Comparison of ENCODE assay signal across 12 cellular contexts in genomic region chr11:120128392-120129172, GRCh38. TPM values are rescaled to one million over a fixed set of nuclear protein-coding genes. Genes with fewer than 3 reads are reported as not detected.
DNase-seq lines count a peak whose midpoint lies in the region; ATAC-seq and TF ChIP-seq lines count a peak whose summit lies in the region.
"Had no signal": no experiment of that assay in that cellular context is flagged by ENCODE, and none has a peak within 500 bp of the region (broad histone marks: within the 10 kb centered on the region; RNA-seq: fewer than 3 reads in every experiment).

No MANE protein-coding gene starts in this region.

- H3K9me3 ChIP-seq in PC-3 (ENCODE audit: low read length) = no peaks in the 10 kb centered on the region
- no peaks in the 10 kb centered on the region for H3K9me3 ChIP-seq in Karpas-422 (ENCODE audit: low read length)
- H3K9me3 ChIP-seq: esophagus muscularis mucosa had no signal

- H3K4me2 ChIP-seq in PC-3 (ENCODE audit: low read length) (peak overlapping the region; percentile 75), Karpas-422 (ENCODE audit: low read depth, low read length, poor library complexity, severe bottlenecking) (no peak overlapping the region)
- H3K4me2 ChIP-seq: KMS-11 had no signal

- CTCF ChIA-PET in PC-3 (lab: Charles Lee) = interaction anchor here (0.5 kb wide), 1 partner anchor 487 kb away, joined by 6 read pairs; no protein-coding TSS in a partner anchor

- ATAC-seq in PC-3 (peak; percentile 91), HG02840 (IDR thresholded peaks at IDR 0.05; ENCODE audit: low FRiP score, unreplicated experiment) (no peak)

- H3K36me3 ChIP-seq in PC-3 (ENCODE audit: low read depth, low read length) (no peaks in the 10 kb centered on the region), Karpas-422 (ENCODE audit: insufficient read depth, low read length) (no peaks in the 10 kb centered on the region)
- H3K36me3 ChIP-seq: esophagus muscularis mucosa had no signal

- POLR2A ChIA-PET in PC-3 (lab: Charles Lee; ENCODE audit: unreplicated experiment) = interaction anchor here (0.6 to 0.7 kb wide), 2 partner anchors 84 to 550 kb away, joined by 5 to 7 read pairs; no protein-coding TSS in a partner anchor

- intact Hi-C loops in PC-3 (cut with micrococcal nuclease) = loop anchor here (2.0 kb wide), 1 partner anchor 82 kb away; the partner anchor contains the start of gene OAF

- peak overlapping the region; percentile 46 for H3K9ac ChIP-seq in PC-3 (ENCODE audit: low read length)
- H3K9ac ChIP-seq in Karpas-422 (ENCODE audit: low read length) = no peak overlapping the region
- H3K9ac ChIP-seq: KMS-11 had no signal

- H3K4me3 ChIP-seq in PC-3 (ENCODE audit: low read length) (peak overlapping the region; percentile 23; the same call in 1 of the 2 replicates), foreskin fibroblast (ENCODE audit: low read depth in 1 of 2, low read length in 2 of 2) (no peak overlapping the region), skeletal muscle cell (ENCODE audit: low read depth, low read length) (no peak overlapping the region), Karpas-422 (ENCODE audit: low read length) (no peak overlapping the region)
- H3K4me3 ChIP-seq: esophagus muscularis mucosa had no signal

- H3K27ac ChIP-seq in PC-3 (ENCODE audit: low read length) = peak overlapping the region; percentile 90
- no peak overlapping the region for H3K27ac ChIP-seq in Karpas-422 (ENCODE audit: low read length)
- H3K27ac ChIP-seq: KMS-11 had no signal

- DNase-seq in G401 (ENCODE audit: low spot score) (peak; percentile 42), PC-3 (peak; percentile 90), foreskin fibroblast (peak; percentile 68 to 75), skeletal muscle cell (ENCODE audit: low read depth) (peak; percentile 10), NAMALWA (ENCODE audit: low spot score) (no peak), GM19238 (ENCODE audit: insufficient read length, low spot score) (no peak), Karpas-422 (no peak)
- DNase-seq: H7, SW 1271 had no signal

- TSS peak; percentile 69 for BruUV-seq in PC-3 (replicated peaks; lab: Mats Ljungman, UMichigan)

- H3K9me2 ChIP-seq in PC-3 (replicated peaks; ENCODE audit: low read length) = no peaks in the 10 kb centered on the region
- H3K9me2 ChIP-seq in Karpas-422 (replicated peaks; ENCODE audit: insufficient read depth, low read length) = no peaks in the 10 kb centered on the region

- peaks cover 37% of the 10 kb centered on the region for H3K4me1 ChIP-seq in PC-3 (ENCODE audit: insufficient read depth, low read length)
- H3K4me1 ChIP-seq in Karpas-422 (ENCODE audit: low read length) = no peaks in the 10 kb centered on the region

- no peaks in the 10 kb centered on the region for H3K79me2 ChIP-seq in PC-3 (ENCODE audit: low read length)
- H3K79me2 ChIP-seq in Karpas-422 (ENCODE audit: low read length) = no peaks in the 10 kb centered on the region

- TF ChIP-seq CTCF in PC-3 (conservative IDR thresholded peaks at IDR 0.05; ENCODE audit: low read depth, low read length) = no peak
- no peak for TF ChIP-seq CTCF in foreskin fibroblast (IDR thresholded peaks at IDR 0.05; ENCODE audit: low read depth, low read length)

- H2AFZ ChIP-seq in PC-3 (ENCODE audit: low read length) (peak overlapping the region; percentile 51), Karpas-422 (ENCODE audit: low read length) (no peak overlapping the region)

- in situ Hi-C loops in G401 (cut with HindIII; ENCODE audit: low sequenced_read_pairs) = no loop called here

- no peaks in the 10 kb centered on the region for H3F3A ChIP-seq in PC-3 (ENCODE audit: low read length, unreplicated experiment)

- H4K20me1 ChIP-seq in PC-3 (ENCODE audit: low read length) = no peaks in the 10 kb centered on the region
- H4K20me1 ChIP-seq in Karpas-422 (ENCODE audit: insufficient read depth, low read depth, low read length) = no peaks in the 10 kb centered on the region

- no peaks in the 10 kb centered on the region for H3K27me3 ChIP-seq in PC-3 (ENCODE audit: low read length)
- no peaks in the 10 kb centered on the region for H3K27me3 ChIP-seq in Karpas-422 (ENCODE audit: low read length)
- H3K27me3 ChIP-seq: esophagus muscularis mucosa had no signal

RNA-seq across cellular contexts. Expression of gene TRIM29, which starts 9.3 kb away (rescaled TPM):
- total RNA-seq in G401 (2014; rRNA removed; shearing (Covaris generic)) = not detected in 2 replicates
- total RNA-seq in PC-3 (2014; rRNA removed) = 31.8 and 38.5 TPM in 2 replicates
- total RNA-seq in Karpas-422 (2014; rRNA removed; shearing (Covaris generic); ENCODE audit: low replicate concordance) = not detected in 2 replicates

Comparison
In these comparisons a context has a peak if more than half of its experiments do, and no peak if none do; other contexts are left out.
1. DNase-seq: peak in G401 (single experiment), PC-3 (single experiment), foreskin fibroblast (2 of 2) and skeletal muscle cell (single experiment); none in NAMALWA (single experiment), GM19238 (single experiment) and Karpas-422 (single experiment).
2. RNA of gene TRIM29, which starts 9.3 kb away (total RNA-seq): 31.8 to 38.5 TPM in PC-3; not detected in G401 and not detected in Karpas-422; every median in the first group is over 10 times any median in the second.